In the genomic region with DNA sequence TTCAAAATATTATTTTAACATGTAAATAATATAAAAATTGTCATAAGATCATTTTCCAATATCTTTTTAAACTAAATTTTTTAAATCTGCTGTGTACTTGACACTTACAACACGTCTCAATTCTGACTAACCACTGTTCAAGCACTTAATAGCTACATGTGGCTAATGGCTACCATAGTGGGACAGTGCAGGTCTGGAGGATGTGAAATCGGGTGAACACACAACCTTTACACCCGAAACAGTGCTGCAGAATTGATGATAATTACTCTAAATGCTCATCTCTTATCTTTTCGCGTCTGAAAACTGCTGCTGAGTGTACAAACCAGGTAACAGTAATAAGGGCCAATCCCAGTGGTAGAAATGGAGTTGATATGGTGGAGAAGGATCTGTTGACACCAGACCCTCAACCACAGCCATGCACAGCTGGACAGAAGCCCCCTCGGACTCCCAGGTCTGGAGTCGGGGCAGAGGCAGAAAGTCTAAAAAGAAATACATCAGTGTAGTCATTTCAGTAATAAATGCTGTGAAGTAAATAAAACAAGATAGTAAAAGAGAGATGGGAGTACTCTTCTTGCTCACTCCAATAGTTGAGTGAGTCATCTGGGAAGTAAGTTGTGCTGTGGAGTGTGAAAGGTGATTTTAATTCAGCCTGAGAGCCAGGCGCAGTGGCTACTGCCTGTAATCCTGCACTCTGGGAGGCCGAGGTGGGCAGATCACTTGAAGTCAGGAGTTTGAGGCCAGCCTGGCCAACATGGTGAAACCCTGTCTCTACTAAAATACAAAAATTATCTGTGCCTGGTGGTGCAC, we compare ENCODE assay signal across 9 cellular contexts.
DNase-seq lines count a peak whose midpoint lies in the region; ATAC-seq and TF ChIP-seq lines count a peak whose summit lies in the region.
"Had no signal": no experiment of that assay in that cellular context is flagged by ENCODE, and none has a peak within 500 bp of the region (broad histone marks: within the 10 kb centered on the region; RNA-seq: fewer than 3 reads in every experiment).

No MANE protein-coding gene starts in this region.

- ATAC-seq in HG03139 (IDR thresholded peaks at IDR 0.05; ENCODE audit: unreplicated experiment) = peak; percentile 87
- no peak for ATAC-seq in upper lobe of right lung
- ATAC-seq in body of pancreas = no peak
- ATAC-seq: stimulated activated naive CD8-positive, alpha-beta T cell treated with anti-CD3 and anti-CD28 coated beads, Interleukin-15, amount 100 ng/mL, for 72 hours had no signal

- H3K27me3 Mint-ChIP-seq in MCF 10A (ENCODE audit: insufficient read depth, unreplicated experiment) = no peaks in the 10 kb centered on the region
- H3K27me3 Mint-ChIP-seq: stimulated activated naive CD8-positive, alpha-beta T cell treated with anti-CD3 and anti-CD28 coated beads, Interleukin-15, amount 100 ng/mL, for 72 hours had no signal

- H3K4me1 Mint-ChIP-seq in MCF 10A (ENCODE audit: insufficient read depth, unreplicated experiment) = peaks cover 19% of the 10 kb centered on the region
- H3K4me1 Mint-ChIP-seq: stimulated activated naive CD8-positive, alpha-beta T cell treated with anti-CD3 and anti-CD28 coated beads, Interleukin-15, amount 100 ng/mL, for 72 hours had no signal

- H3K9me3 ChIP-seq in mammary epithelial cell (replicated peaks; ENCODE audit: insufficient read depth, low read length) (no peaks in the 10 kb centered on the region), esophagus muscularis mucosa (no peaks in the 10 kb centered on the region), upper lobe of right lung (no peaks in the 10 kb centered on the region), body of pancreas (no peaks in the 10 kb centered on the region), BE2C (no peaks in the 10 kb centered on the region)

- no peak overlapping the region for H3K27ac ChIP-seq in mammary epithelial cell (ENCODE audit: insufficient read depth, low read depth, low read length)
- H3K27ac ChIP-seq in esophagus muscularis mucosa (replicated peaks in 1 of 4) = peak overlapping the region; percentile 97 to 99 (median 99)
- peak overlapping the region; percentile 20 for H3K27ac ChIP-seq in upper lobe of right lung
- H3K27ac ChIP-seq in body of pancreas = no peak overlapping the region

- H3K9me3 Mint-ChIP-seq in MCF 10A (ENCODE audit: unreplicated experiment) = no peaks in the 10 kb centered on the region
- H3K9me3 Mint-ChIP-seq: stimulated activated naive CD8-positive, alpha-beta T cell treated with anti-CD3 and anti-CD28 coated beads, Interleukin-15, amount 100 ng/mL, for 72 hours had no signal

- H3K4me3 ChIP-seq in mammary epithelial cell (replicated peaks in 1 of 3; ENCODE audit: insufficient read depth in 1 of 3, low read depth in 2 of 3, low read length in 3 of 3) (no peak overlapping the region), esophagus muscularis mucosa (peak overlapping the region in 1 of 4 donors; percentile 0), upper lobe of right lung (no peak overlapping the region), body of pancreas (no peak overlapping the region), BE2C (ENCODE audit: low read depth, low read length) (no peak overlapping the region)

- intact Hi-C loops in MCF 10A (cut with micrococcal nuclease) (no loop called here), mammary epithelial cell (cut with micrococcal nuclease) (no loop called here), esophagus muscularis mucosa (cut with DNase I) (no loop called here), upper lobe of right lung (cut with DNase I) (no loop called here), body of pancreas (cut with DNase I) (no loop called here)

- 97% methylated on average over 9 of the region's 9 CpGs for WGBS in mammary epithelial cell (ENCODE audit: low coverage, missing lambda C conversion rate)
- 69% methylated on average over 9 of the region's 9 CpGs for WGBS in esophagus muscularis mucosa
- 83 to 90% methylated on average over 9 of the region's 9 CpGs for WGBS in body of pancreas, 2 donors

- no peak overlapping the region for H2AFZ ChIP-seq in mammary epithelial cell (ENCODE audit: low read depth, low read length)

- H3K4me1 ChIP-seq in mammary epithelial cell (ENCODE audit: insufficient read depth, low read length) (peaks cover 18% of the 10 kb centered on the region), esophagus muscularis mucosa (peaks cover 74 to 100% (median 97%) of the 10 kb centered on the region in 4 donors), upper lobe of right lung (peaks cover 30% of the 10 kb centered on the region), body of pancreas (no peaks in the 10 kb centered on the region), BE2C (no peaks in the 10 kb centered on the region; the same call in 1 of the 2 replicates)

- H4K20me1 ChIP-seq in mammary epithelial cell (ENCODE audit: insufficient read depth, low read length) = peaks cover 2% of the 10 kb centered on the region

- peaks cover 98% of the 10 kb centered on the region for H3K79me2 ChIP-seq in mammary epithelial cell (ENCODE audit: insufficient read depth, low read length)

- peaks cover 91% of the 10 kb centered on the region for H3K36me3 Mint-ChIP-seq in MCF 10A (ENCODE audit: insufficient read depth, unreplicated experiment)

- H3K27ac Mint-ChIP-seq in MCF 10A (ENCODE audit: low read depth, unreplicated experiment) = peak overlapping the region; percentile 58

- no peak for DNase-seq in MCF 10A (ENCODE audit: unreplicated experiment)
- DNase-seq in mammary epithelial cell = no peak
- DNase-seq in esophagus muscularis mucosa (ENCODE audit: extremely low spot score) = no peak
- DNase-seq in upper lobe of right lung = no peak
- no peak for DNase-seq in body of pancreas
- DNase-seq in BE2C = no peak
- DNase-seq in OCI-M1 (lab: John Stamatoyannopoulos, UW) = no peak
- DNase-seq: stimulated activated naive CD8-positive, alpha-beta T cell treated with anti-CD3 and anti-CD28 coated beads, Interleukin-15, amount 100 ng/mL, for 72 hours had no signal

- no peak overlapping the region for H3K9ac ChIP-seq in mammary epithelial cell (ENCODE audit: insufficient read depth, low read length)

- no peak overlapping the region for H3K4me3 Mint-ChIP-seq in MCF 10A (ENCODE audit: unreplicated experiment)
- H3K4me3 Mint-ChIP-seq: stimulated activated naive CD8-positive, alpha-beta T cell treated with anti-CD3 and anti-CD28 coated beads, Interleukin-15, amount 100 ng/mL, for 72 hours had no signal

- H3K27me3 ChIP-seq in mammary epithelial cell (ENCODE audit: insufficient read depth, low read length) (no peaks in the 10 kb centered on the region), esophagus muscularis mucosa (no peaks in the 10 kb centered on the region), upper lobe of right lung (no peaks in the 10 kb centered on the region), body of pancreas (no peaks in the 10 kb centered on the region), BE2C (no peaks in the 10 kb centered on the region)

- in situ Hi-C loops in mammary epithelial cell (cut with MboI; ENCODE audit: low sequenced_read_pairs in 2 of 2) = no loop called here

- POLR2A ChIA-PET in MCF 10A (lab: Yijun Ruan, JAX) = interaction anchor here (0.5 to 2.2 kb wide), 3 partner anchors 9 to 544 kb away, joined by 4 to 7 read pairs (median 4); no protein-coding TSS in a partner anchor

- TF ChIP-seq CTCF in MCF 10A (IDR thresholded peaks at IDR 0.05; ENCODE audit: unreplicated experiment) (no peak), mammary epithelial cell (conservative IDR thresholded peaks at IDR 0.05 in 1 of 2, IDR thresholded peaks at IDR 0.05 in 1 of 2; ENCODE audit: extremely low read depth in 1 of 2, insufficient read depth in 1 of 2, low read depth in 1 of 2, low read length in 2 of 2) (no peak), esophagus muscularis mucosa (IDR thresholded peaks at IDR 0.05) (no peak), upper lobe of right lung (IDR thresholded peaks at IDR 0.05) (no peak), body of pancreas (IDR thresholded peaks at IDR 0.05) (no peak), BE2C (IDR thresholded peaks at IDR 0.05; ENCODE audit: low read depth, low read length) (no peak)

- H3K36me3 ChIP-seq in mammary epithelial cell (ENCODE audit: insufficient read depth, low read length) (peaks cover 18% of the 10 kb centered on the region), esophagus muscularis mucosa (peaks cover 4 to 31% (median 21%) of the 10 kb centered on the region in 4 donors), upper lobe of right lung (no peaks in the 10 kb centered on the region), body of pancreas (replicated peaks in 1 of 2; ENCODE audit: insufficient read depth in 1 of 2, low read depth in 2 of 2) (no peaks in the 10 kb centered on the region), BE2C (no peaks in the 10 kb centered on the region)

- CTCF ChIA-PET in MCF 10A (lab: Yijun Ruan, JAX) = interaction anchor here (0.6 to 1.4 kb wide), 2 partner anchors 14 to 581 kb away, joined by 3 read pairs; no protein-coding TSS in a partner anchor
- CTCF ChIA-PET in mammary epithelial cell (lab: Charles Lee; ENCODE audit: low non-redundant PET) = no interaction called here

- TF ChIP-seq POLR2A in esophagus muscularis mucosa (IDR thresholded peaks at IDR 0.05; ENCODE audit: low read depth) (no peak), body of pancreas (IDR thresholded peaks at IDR 0.05) (no peak)

- no peak overlapping the region for H3K4me2 ChIP-seq in mammary epithelial cell (ENCODE audit: insufficient read depth, low read depth, low read length)

- no peak for TF ChIP-seq EP300 in esophagus muscularis mucosa (IDR thresholded peaks at IDR 0.05)

- BruUV-seq in MCF 10A (replicated peaks; lab: Mats Ljungman, UMichigan) (no TSS peak), mammary epithelial cell (replicated peaks; lab: Mats Ljungman, UMichigan) (no TSS peak)

- dilution Hi-C loops in mammary epithelial cell (cut with HindIII; ENCODE audit: low sequenced_read_pairs) = no loop called here

Comparison
In these comparisons a context has a peak if more than half of its experiments do, and no peak if none do; other contexts are left out.
1. H3K27ac ChIP-seq: peak in esophagus muscularis mucosa (4 of 4) and upper lobe of right lung (single experiment); none in mammary epithelial cell (single experiment) and body of pancreas (0 of 4).